Comparison of ENCODE assay signal across 11 cellular contexts in the genomic region with DNA sequence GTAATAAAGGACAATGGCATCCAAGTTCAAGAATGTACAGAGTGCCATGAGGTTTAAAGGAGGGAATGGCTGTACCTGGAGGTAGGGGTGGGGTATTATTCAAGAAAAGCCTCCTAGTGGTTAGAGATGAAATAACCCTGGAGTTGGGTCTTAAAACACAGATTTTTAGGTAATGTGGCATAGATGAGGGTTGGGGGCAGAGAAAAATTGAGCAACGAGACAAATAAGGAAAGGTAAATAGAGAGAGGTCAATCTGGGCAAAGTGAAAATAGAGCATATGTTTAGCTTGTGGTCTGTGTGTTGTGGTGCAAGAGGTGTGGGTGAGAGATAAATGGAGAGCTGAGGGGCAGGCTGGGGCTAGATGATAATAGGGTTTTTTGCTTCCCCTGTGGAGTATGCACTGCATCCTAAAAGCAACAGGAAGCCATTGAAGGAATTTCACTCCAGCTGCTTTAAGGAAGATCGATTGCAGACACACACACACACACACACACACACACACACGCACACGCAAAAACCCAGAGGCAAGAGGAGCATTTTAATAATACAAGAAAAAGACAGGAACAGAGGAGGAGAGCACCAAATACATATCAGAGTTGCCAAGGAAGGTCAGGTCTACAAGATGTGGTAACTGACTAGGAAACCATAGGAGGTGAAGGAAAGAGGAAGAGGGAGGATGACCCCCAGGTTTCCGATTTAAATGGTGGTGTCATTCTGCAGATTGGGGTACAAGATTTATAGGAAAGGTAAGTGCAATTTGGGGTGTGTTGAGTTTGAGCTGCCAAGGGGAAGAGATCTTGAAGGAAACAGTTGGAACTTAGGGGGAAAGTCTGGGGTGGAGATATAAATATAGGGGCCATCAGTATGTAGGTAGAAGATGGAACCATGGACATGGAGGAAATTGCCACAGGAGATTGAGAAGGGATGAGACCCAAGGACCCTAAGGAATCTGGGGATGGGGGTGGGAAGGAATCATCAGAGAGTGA. TPM values are rescaled to one million over a fixed set of nuclear protein-coding genes. Genes with fewer than 3 reads are reported as not detected.
DNase-seq lines count a peak whose midpoint lies in the region; TF ChIP-seq lines count a peak whose summit lies in the region.
"Had no signal": no experiment of that assay in that cellular context is flagged by ENCODE, and none has a peak within 500 bp of the region (broad histone marks: within the 10 kb centered on the region; RNA-seq: fewer than 3 reads in every experiment).

No MANE protein-coding gene starts in this region.

- no peaks in the 10 kb centered on the region for H3K36me3 ChIP-seq in GM06990 (ENCODE audit: control insufficient read depth, insufficient read depth, low read length)
- no peaks in the 10 kb centered on the region for H3K36me3 ChIP-seq in KMS-11 (ENCODE audit: insufficient read depth)
- H3K36me3 ChIP-seq in mammary epithelial cell (ENCODE audit: insufficient read depth, low read length), result no peaks in the 10 kb centered on the region
- no peaks in the 10 kb centered on the region for H3K36me3 ChIP-seq in mesenchymal stem cell (ENCODE audit: control insufficient read depth in 1 of 2, insufficient read depth in 2 of 2, low read depth in 1 of 2, low read length in 2 of 2)

- peak overlapping the region; percentile 63 to 82 for H2BK12ac ChIP-seq in mesenchymal stem cell (ENCODE audit: low read length in 2 of 2)

- H2BK120ac ChIP-seq in mesenchymal stem cell (ENCODE audit: low read depth, low read length), result peak overlapping the region; percentile 78

- H2AFZ ChIP-seq in KMS-11 (ENCODE audit: low read depth) (no peak overlapping the region), mammary epithelial cell (ENCODE audit: low read depth, low read length) (no peak overlapping the region), mesenchymal stem cell (ENCODE audit: low read depth, low read length) (no peak overlapping the region)

- H3K23ac ChIP-seq in mesenchymal stem cell (ENCODE audit: low read length in 2 of 2), result no peak overlapping the region

- H4K91ac ChIP-seq in mesenchymal stem cell (ENCODE audit: low read length), result no peak overlapping the region

- H4K20me1 ChIP-seq in KMS-11 (ENCODE audit: insufficient read depth) (no peaks in the 10 kb centered on the region), mammary epithelial cell (ENCODE audit: insufficient read depth, low read length) (no peaks in the 10 kb centered on the region)

- no peaks in the 10 kb centered on the region for H3K79me1 ChIP-seq in mesenchymal stem cell (replicated peaks; ENCODE audit: low read length, poor library complexity, severe bottlenecking)

- dilution Hi-C loops in mammary epithelial cell (cut with HindIII; ENCODE audit: low sequenced_read_pairs), result no loop called here

- H3K4me2 ChIP-seq in KMS-11 (no peak overlapping the region), mammary epithelial cell (ENCODE audit: insufficient read depth, low read depth, low read length) (no peak overlapping the region), mesenchymal stem cell (ENCODE audit: low read length, poor library complexity, severe bottlenecking) (peak overlapping the region; percentile 5)

- no peak overlapping the region for H4K8ac ChIP-seq in mesenchymal stem cell (ENCODE audit: low read length)

- H3K4ac ChIP-seq in mesenchymal stem cell (ENCODE audit: low read depth in 1 of 2, low read length in 2 of 2), result peak overlapping the region in 1 of 2 experiments; percentile 61

- no peak overlapping the region for H3K27ac ChIP-seq in KMS-11
- H3K27ac ChIP-seq in mammary epithelial cell (ENCODE audit: insufficient read depth, low read depth, low read length), result no peak overlapping the region
- H3K27ac ChIP-seq in mesenchymal stem cell (ENCODE audit: low read length, poor library complexity, severe bottlenecking), result no peak overlapping the region
- H3K27ac ChIP-seq: skin epidermis had no signal

- no peak overlapping the region for H2BK5ac ChIP-seq in mesenchymal stem cell (ENCODE audit: low read depth, low read length, poor library complexity, severe bottlenecking)

- no peaks in the 10 kb centered on the region for H3K4me1 ChIP-seq in KMS-11 (ENCODE audit: low read depth, poor library complexity, severe bottlenecking)
- H3K4me1 ChIP-seq in mammary epithelial cell (ENCODE audit: insufficient read depth, low read length), result peaks cover 24% of the 10 kb centered on the region
- H3K4me1 ChIP-seq in mesenchymal stem cell (ENCODE audit: control insufficient read depth, insufficient read depth, low read depth, low read length), result no peaks in the 10 kb centered on the region

- DNase-seq in GM06990 (ENCODE audit: extremely low read depth, insufficient read length) (no peak), mammary epithelial cell (no peak), mesenchymal stem cell (no peak), C1 segment of cervical spinal cord (lab: John Stamatoyannopoulos, UW) (no peak), DMS153 (lab: John Stamatoyannopoulos, UW) (no peak)
- DNase-seq in stimulated activated naive CD4-positive, alpha-beta T cell treated with Interleukin-2 at 50 U/mL for 16 hours (lab: John Stamatoyannopoulos, UW), result no peak
- DNase-seq in activated effector memory CD4-positive, alpha-beta T cell treated with Interleukin-2 at 50 U/mL for 16 hours, result no peak
- DNase-seq: activated B cell treated with CpG ODN at 0.5 μM for 24 hours, RPMI8226 had no signal

- H3K9me3 ChIP-seq in mammary epithelial cell (replicated peaks; ENCODE audit: insufficient read depth, low read length) (no peaks in the 10 kb centered on the region), mesenchymal stem cell (ENCODE audit: control insufficient read depth, low read length) (no peaks in the 10 kb centered on the region)

- CTCF ChIA-PET in mammary epithelial cell (lab: Charles Lee; ENCODE audit: low non-redundant PET), result no interaction called here

- H3K4me3 ChIP-seq in GM06990 (replicated peaks; ENCODE audit: low read depth, low read length), result no peak overlapping the region
- no peak overlapping the region for H3K4me3 ChIP-seq in KMS-11 (IDR thresholded peaks at IDR 0.05; ENCODE audit: insufficient read depth, low read depth, low read length)
- no peak overlapping the region for H3K4me3 ChIP-seq in mammary epithelial cell (replicated peaks in 1 of 3; ENCODE audit: insufficient read depth in 1 of 3, low read depth in 2 of 3, low read length in 3 of 3)
- no peak overlapping the region for H3K4me3 ChIP-seq in mesenchymal stem cell (ENCODE audit: insufficient read depth in 1 of 2, low read depth in 1 of 2, low read length in 2 of 2)
- H3K4me3 ChIP-seq: skin epidermis had no signal

- H3K27me3 ChIP-seq in GM06990 (replicated peaks; ENCODE audit: control insufficient read depth, insufficient read depth, low read length) (no peaks in the 10 kb centered on the region), KMS-11 (ENCODE audit: insufficient read depth, low read depth) (no peaks in the 10 kb centered on the region), mammary epithelial cell (ENCODE audit: insufficient read depth, low read length) (no peaks in the 10 kb centered on the region), mesenchymal stem cell (ENCODE audit: control insufficient read depth in 1 of 2, insufficient read depth in 1 of 2, low read length in 2 of 2) (peaks cover 0 to 5% of the 10 kb centered on the region in 2 experiments)

- H3K9ac ChIP-seq in KMS-11, result no peak overlapping the region
- no peak overlapping the region for H3K9ac ChIP-seq in mammary epithelial cell (ENCODE audit: insufficient read depth, low read length)
- H3K9ac ChIP-seq in mesenchymal stem cell (ENCODE audit: low read length), result no peak overlapping the region

- TF ChIP-seq CTCF in GM06990 (IDR thresholded peaks at IDR 0.05; ENCODE audit: insufficient read depth, low read length, poor library complexity, severe bottlenecking) (peak; percentile 28), KMS-11 (conservative IDR thresholded peaks at IDR 0.05; ENCODE audit: low read depth, low read length) (peak; percentile 52; the same call in 1 of the 2 replicates), mammary epithelial cell (conservative IDR thresholded peaks at IDR 0.05 in 1 of 2, IDR thresholded peaks at IDR 0.05 in 1 of 2; ENCODE audit: extremely low read depth in 1 of 2, insufficient read depth in 1 of 2, low read depth in 1 of 2, low read length in 2 of 2) (peak; percentile 23 to 42)

- no TSS peak for BruUV-seq in mammary epithelial cell (replicated peaks; lab: Mats Ljungman, UMichigan)

- intact Hi-C loops in mammary epithelial cell (cut with micrococcal nuclease), result no loop called here

- H2BK15ac ChIP-seq in mesenchymal stem cell (ENCODE audit: low read depth, poor library complexity, severe bottlenecking), result no peak overlapping the region

- H3K14ac ChIP-seq in mesenchymal stem cell (ENCODE audit: low read length in 2 of 2), result no peak overlapping the region

- 74% methylated on average over 5 of the region's 5 CpGs for WGBS in mammary epithelial cell (ENCODE audit: low coverage, missing lambda C conversion rate)
- 77% methylated on average over 2 of the region's 5 CpGs for WGBS in mesenchymal stem cell

- H3K79me2 ChIP-seq in KMS-11 (ENCODE audit: insufficient read depth, low read depth), result no peaks in the 10 kb centered on the region
- no peaks in the 10 kb centered on the region for H3K79me2 ChIP-seq in mammary epithelial cell (ENCODE audit: insufficient read depth, low read length)

- in situ Hi-C loops in mammary epithelial cell (cut with MboI; ENCODE audit: low sequenced_read_pairs in 2 of 2), result no loop called here

- no peak overlapping the region for H2AK5ac ChIP-seq in mesenchymal stem cell (ENCODE audit: low read length, severe bottlenecking)

- H3K18ac ChIP-seq in mesenchymal stem cell (ENCODE audit: low read depth in 1 of 2, low read length in 2 of 2), result peak overlapping the region in 1 of 2 experiments; percentile 67

RNA-seq across cellular contexts. Expression of a gene that starts 31.3 kb away (rescaled TPM):
- 10 to 100 TPM; 10.0 to 79.4 TPM for total RNA-seq in mammary epithelial cell
- polyA plus RNA-seq in mammary epithelial cell, result 51.5 TPM
- 97.8 TPM for polyA minus RNA-seq in mammary epithelial cell
- polyA plus RNA-seq in mesenchymal stem cell (2013, experiment 1 of 2), result 0.01 TPM
- 0.04 TPM for polyA plus RNA-seq in mesenchymal stem cell (2013, experiment 2 of 2)
- total RNA-seq: activated B cell treated with CpG ODN at 0.5 μM for 24 hours had no signal
